26 cellular contexts compared by ENCODE assay signal in genomic region chr1:104718752-104719151, GRCh38.
A peak's percentile ranks its signal among the peaks of the same experiment; 100 is the strongest.
DNase-seq lines count a peak whose midpoint lies in the region; ATAC-seq, FAIRE-seq and TF ChIP-seq lines count a peak whose summit lies in the region.
"Had no signal": no experiment of that assay in that cellular context is flagged by ENCODE, and none has a peak within 500 bp of the region (broad histone marks: within the 10 kb centered on the region; RNA-seq: fewer than 3 reads in every experiment).

No MANE protein-coding gene starts in this region.

- H3K9me3 ChIP-seq in HepG2 (ENCODE audit: low read length), result no peaks in the 10 kb centered on the region
- H3K9me3 ChIP-seq in right lobe of liver, result no peaks in the 10 kb centered on the region
- no peaks in the 10 kb centered on the region for H3K9me3 ChIP-seq in OCI-LY1 (ENCODE audit: low read length)
- no peaks in the 10 kb centered on the region for H3K9me3 ChIP-seq in mesenchymal stem cell (ENCODE audit: control insufficient read depth, low read length)
- no peaks in the 10 kb centered on the region for H3K9me3 ChIP-seq in esophagus muscularis mucosa
- H3K9me3 ChIP-seq: BE2C, BLaER1 had no signal

- peaks cover under 1% of the 10 kb centered on the region for H3K9me3 Mint-ChIP-seq in nephron progenitor cell

- H3K9ac ChIP-seq in HepG2 (ENCODE audit: insufficient read depth, low read depth, low read length) (no peak overlapping the region), OCI-LY1 (ENCODE audit: low read length) (no peak overlapping the region), mesenchymal stem cell (ENCODE audit: low read length) (no peak overlapping the region)
- H3K9ac ChIP-seq: BLaER1 had no signal

- H3K9me2 ChIP-seq in OCI-LY1 (ENCODE audit: low read depth, low read length), result no peaks in the 10 kb centered on the region; the same call in 1 of the 2 replicates

- H3K79me1 ChIP-seq in mesenchymal stem cell (replicated peaks; ENCODE audit: low read length, poor library complexity, severe bottlenecking), result no peaks in the 10 kb centered on the region

- no peak overlapping the region for H4K91ac ChIP-seq in mesenchymal stem cell (ENCODE audit: low read length)

- TF ChIP-seq CTCF in HepG2 (CRISPR knock-in tag; IDR thresholded peaks at IDR 0.05), result no peak
- no peak for TF ChIP-seq CTCF in right lobe of liver (IDR thresholded peaks at IDR 0.05)
- no peak for TF ChIP-seq CTCF in OCI-LY1 (IDR thresholded peaks at IDR 0.05; ENCODE audit: low read length)
- TF ChIP-seq CTCF in nephron progenitor cell (IDR thresholded peaks at IDR 0.05), result no peak
- TF ChIP-seq CTCF in esophagus muscularis mucosa (IDR thresholded peaks at IDR 0.05), result no peak

- in situ Hi-C loops in HepG2 (cut with HindIII; ENCODE audit: extremely low pct_ligation_motif_present, low pct_unique_long_range_greater_than_20kb), result no loop called here

- no peak overlapping the region for H3K27ac Mint-ChIP-seq in nephron progenitor cell
- H3K27ac Mint-ChIP-seq: CD14-positive monocyte; CD4-positive, alpha-beta memory T cell; CD4-positive, CD25-positive, alpha-beta regulatory T cell; CD8-positive, alpha-beta memory T cell had no signal

- H3K27me3 ChIP-seq in HepG2 (ENCODE audit: control insufficient read depth in 1 of 2, insufficient read depth in 2 of 2, low read length in 2 of 2), result no peaks in the 10 kb centered on the region; a peak in 1 of 5 replicates
- no peaks in the 10 kb centered on the region for H3K27me3 ChIP-seq in right lobe of liver
- H3K27me3 ChIP-seq in OCI-LY1 (ENCODE audit: insufficient read depth, low read length), result no peaks in the 10 kb centered on the region
- H3K27me3 ChIP-seq in mesenchymal stem cell (ENCODE audit: control insufficient read depth in 1 of 2, insufficient read depth in 1 of 2, low read length in 2 of 2), result no peaks in the 10 kb centered on the region
- H3K27me3 ChIP-seq in esophagus muscularis mucosa, result no peaks in the 10 kb centered on the region
- H3K27me3 ChIP-seq: BE2C, BLaER1 had no signal

- TF ChIP-seq RAD21 in HepG2 (CRISPR knock-in tag; IDR thresholded peaks at IDR 0.05), result no peak

- H3F3A ChIP-seq in OCI-LY1 (ENCODE audit: insufficient read depth, low read length), result no peaks in the 10 kb centered on the region; the same call in 1 of the 2 replicates

- no peak for DNase-seq in HepG2 (ENCODE audit: low spot score)
- DNase-seq in right lobe of liver, result no peak
- DNase-seq in mesenchymal stem cell, result no peak
- no peak for DNase-seq in nephron progenitor cell
- no peak for DNase-seq in esophagus muscularis mucosa (ENCODE audit: extremely low spot score)
- DNase-seq: ACHN; BE2C; C1 segment of cervical spinal cord; CD4-positive, alpha-beta memory T cell; CD4-positive, CD25-positive, alpha-beta regulatory T cell; CD8-positive, alpha-beta memory T cell; COR-L47; DMS 273 treated with DMSO at 0.1 percent for 48 hours; DMS153; DMS53; DMS79; DND-41; EL; GDM1 had no signal

- H2BK15ac ChIP-seq in mesenchymal stem cell (ENCODE audit: low read depth, poor library complexity, severe bottlenecking), result no peak overlapping the region

- peak overlapping the region; percentile 31 for H2BK5ac ChIP-seq in mesenchymal stem cell (ENCODE audit: low read depth, low read length, poor library complexity, severe bottlenecking)

- TF ChIP-seq POLR2A in HepG2 (IDR thresholded peaks at IDR 0.05; ENCODE audit: insufficient read depth in 1 of 2, low read depth in 2 of 2, low read length in 2 of 2) (no peak), right lobe of liver (IDR thresholded peaks at IDR 0.05) (no peak), esophagus muscularis mucosa (IDR thresholded peaks at IDR 0.05; ENCODE audit: low read depth) (no peak)

- no peak for ATAC-seq in HepG2
- ATAC-seq in right lobe of liver, result no peak
- ATAC-seq: GM12878 had no signal

- CTCF ChIA-PET in HepG2 (lab: Yijun Ruan, JAX; ENCODE audit: low intra/inter-chr PET ratio, low total read pairs), result no interaction called here

- no peaks in the 10 kb centered on the region for H3K36me3 Mint-ChIP-seq in nephron progenitor cell (ENCODE audit: low read depth)
- H3K36me3 Mint-ChIP-seq: CD14-positive monocyte; CD4-positive, alpha-beta memory T cell; CD4-positive, CD25-positive, alpha-beta regulatory T cell; CD8-positive, alpha-beta memory T cell had no signal

- no peak overlapping the region for H3K4ac ChIP-seq in mesenchymal stem cell (ENCODE audit: low read depth in 1 of 2, low read length in 2 of 2)

- no peak overlapping the region for H3K4me2 ChIP-seq in HepG2 (ENCODE audit: low read depth, low read length)
- no peak overlapping the region for H3K4me2 ChIP-seq in OCI-LY1 (ENCODE audit: low read length)
- no peak overlapping the region for H3K4me2 ChIP-seq in mesenchymal stem cell (ENCODE audit: low read length, poor library complexity, severe bottlenecking)
- H3K4me2 ChIP-seq: BLaER1 had no signal

- no peak overlapping the region for H2AK5ac ChIP-seq in mesenchymal stem cell (ENCODE audit: low read length, severe bottlenecking)

- H2BK12ac ChIP-seq in mesenchymal stem cell (ENCODE audit: low read length in 2 of 2), result no peak overlapping the region

- H2AFZ ChIP-seq in HepG2 (ENCODE audit: low read length), result no peak overlapping the region
- peak overlapping the region; percentile 77; the same call in 1 of the 2 replicates for H2AFZ ChIP-seq in OCI-LY1 (ENCODE audit: low read length)
- no peak overlapping the region for H2AFZ ChIP-seq in mesenchymal stem cell (ENCODE audit: low read depth, low read length)

- H3K79me2 ChIP-seq in HepG2 (ENCODE audit: insufficient read depth, low read length) (no peaks in the 10 kb centered on the region), OCI-LY1 (ENCODE audit: insufficient read depth, low read length) (no peaks in the 10 kb centered on the region)

- H4K8ac ChIP-seq in mesenchymal stem cell (ENCODE audit: low read length), result no peak overlapping the region

- no peak overlapping the region for H3K4me3 ChIP-seq in HepG2 (replicated peaks in 1 of 3; ENCODE audit: insufficient read depth in 1 of 3, low read depth in 2 of 3, low read length in 3 of 3)
- H3K4me3 ChIP-seq in right lobe of liver, result no peak overlapping the region
- H3K4me3 ChIP-seq in OCI-LY1 (ENCODE audit: low read depth, low read length, poor library complexity, severe bottlenecking), result no peak overlapping the region
- H3K4me3 ChIP-seq in mesenchymal stem cell (ENCODE audit: insufficient read depth in 1 of 2, low read depth in 1 of 2, low read length in 2 of 2), result no peak overlapping the region
- H3K4me3 ChIP-seq in esophagus muscularis mucosa, result no peak overlapping the region
- H3K4me3 ChIP-seq: BLaER1, GM12878 had no signal

- H3K4me3 Mint-ChIP-seq in nephron progenitor cell, result no peak overlapping the region
- H3K4me3 Mint-ChIP-seq: CD14-positive monocyte; CD4-positive, alpha-beta memory T cell; CD4-positive, CD25-positive, alpha-beta regulatory T cell; CD8-positive, alpha-beta memory T cell had no signal

- H3K27ac ChIP-seq in HepG2 (ENCODE audit: extremely low read length, insufficient read depth, low read length), result no peak overlapping the region
- H3K27ac ChIP-seq in right lobe of liver, result no peak overlapping the region
- H3K27ac ChIP-seq in OCI-LY1 (ENCODE audit: low read depth, low read length, poor library complexity, severe bottlenecking), result no peak overlapping the region
- no peak overlapping the region for H3K27ac ChIP-seq in mesenchymal stem cell (ENCODE audit: low read length, poor library complexity, severe bottlenecking)
- no peak overlapping the region for H3K27ac ChIP-seq in esophagus muscularis mucosa (replicated peaks in 1 of 4)
- H3K27ac ChIP-seq: 22Rv1, BLaER1 had no signal

- BruUV-seq in HepG2 (replicated peaks; lab: Mats Ljungman, UMichigan), result no TSS peak

- H3K23ac ChIP-seq in mesenchymal stem cell (ENCODE audit: low read length in 2 of 2), result no peak overlapping the region

- WGBS in HepG2 (ENCODE audit: low lambda C conversion rate), result 3% methylated on average over 1 of the region's 1 CpG
- WGBS in right lobe of liver (ENCODE audit: insufficient coverage, low coverage, low lambda C conversion rate, missing lambda C conversion rate), result 67% methylated on average over 1 of the region's 1 CpG
- WGBS in mesenchymal stem cell, result 86% methylated on average over 1 of the region's 1 CpG
- WGBS in esophagus muscularis mucosa, result 82% methylated on average over 1 of the region's 1 CpG

- H3K36me3 ChIP-seq in HepG2 (replicated peaks in 1 of 2; ENCODE audit: control insufficient read depth in 1 of 2, insufficient read depth in 2 of 2, low read length in 2 of 2) (no peaks in the 10 kb centered on the region), right lobe of liver (no peaks in the 10 kb centered on the region), OCI-LY1 (ENCODE audit: insufficient read depth, low read length) (no peaks in the 10 kb centered on the region), mesenchymal stem cell (ENCODE audit: control insufficient read depth in 1 of 2, insufficient read depth in 2 of 2, low read depth in 1 of 2, low read length in 2 of 2) (no peaks in the 10 kb centered on the region), esophagus muscularis mucosa (no peaks in the 10 kb centered on the region)
- H3K36me3 ChIP-seq: BE2C, BLaER1 had no signal

- no peak overlapping the region for H3K14ac ChIP-seq in mesenchymal stem cell (ENCODE audit: low read length in 2 of 2)

- no peak for TF ChIP-seq EP300 in HepG2 (IDR thresholded peaks at IDR 0.05; ENCODE audit: low read depth in 2 of 2, low read length in 2 of 2)
- no peak for TF ChIP-seq EP300 in HepG2 (CRISPR knock-in tag; IDR thresholded peaks at IDR 0.05; ENCODE audit: borderline replicate concordance)
- no peak for TF ChIP-seq EP300 in esophagus muscularis mucosa (IDR thresholded peaks at IDR 0.05)

- POLR2A ChIA-PET in HepG2 (lab: Yijun Ruan, JAX), result no interaction called here

- H3K4me1 Mint-ChIP-seq in nephron progenitor cell, result no peaks in the 10 kb centered on the region
- H3K4me1 Mint-ChIP-seq: CD14-positive monocyte; CD4-positive, alpha-beta memory T cell; CD4-positive, CD25-positive, alpha-beta regulatory T cell; CD8-positive, alpha-beta memory T cell had no signal

- no peaks in the 10 kb centered on the region for H3K27me3 Mint-ChIP-seq in nephron progenitor cell (ENCODE audit: low read depth, poor library complexity)
- H3K27me3 Mint-ChIP-seq: CD4-positive, alpha-beta memory T cell; CD4-positive, CD25-positive, alpha-beta regulatory T cell; CD8-positive, alpha-beta memory T cell had no signal

- intact Hi-C loops in HepG2 (cut with micrococcal nuclease; ENCODE audit: unreplicated experiment) (no loop called here), right lobe of liver (cut with DNase I) (no loop called here), esophagus muscularis mucosa (cut with DNase I) (no loop called here)

- no peaks in the 10 kb centered on the region for H3K4me1 ChIP-seq in HepG2 (ENCODE audit: insufficient read depth, low read length)
- H3K4me1 ChIP-seq in right lobe of liver, result no peaks in the 10 kb centered on the region
- no peaks in the 10 kb centered on the region for H3K4me1 ChIP-seq in OCI-LY1 (ENCODE audit: insufficient read depth, low read length, severe bottlenecking)
- H3K4me1 ChIP-seq in mesenchymal stem cell (ENCODE audit: control insufficient read depth, insufficient read depth, low read depth, low read length), result no peaks in the 10 kb centered on the region
- no peaks in the 10 kb centered on the region for H3K4me1 ChIP-seq in esophagus muscularis mucosa
- H3K4me1 ChIP-seq: BE2C, BLaER1 had no signal

- FAIRE-seq in HepG2 (lab: Jason Lieb, UNC), result no peak
- FAIRE-seq: GM12878, GM12892, GM18507 had no signal

- H3K18ac ChIP-seq in mesenchymal stem cell (ENCODE audit: low read depth in 1 of 2, low read length in 2 of 2), result no peak overlapping the region

- H4K20me1 ChIP-seq in HepG2 (ENCODE audit: insufficient read depth, low read length) (no peaks in the 10 kb centered on the region), OCI-LY1 (ENCODE audit: insufficient read depth, low read length) (no peaks in the 10 kb centered on the region)
- H4K20me1 ChIP-seq: BLaER1 had no signal

- H2BK120ac ChIP-seq in mesenchymal stem cell (ENCODE audit: low read depth, low read length), result no peak overlapping the region
